Comparison of ENCODE assay signal across 9 cellular contexts in genomic region chr13:80084086-80084676, GRCh38.
A peak's percentile ranks its signal among the peaks of the same experiment; 100 is the strongest.
DNase-seq lines count a peak whose midpoint lies in the region; ATAC-seq, FAIRE-seq and TF ChIP-seq lines count a peak whose summit lies in the region.
"Had no signal": no experiment of that assay in that cellular context is flagged by ENCODE, and none has a peak within 500 bp of the region (broad histone marks: within the 10 kb centered on the region; RNA-seq: fewer than 3 reads in every experiment).

No MANE protein-coding gene starts in this region.

- H3K27me3 Mint-ChIP-seq in astrocyte (ENCODE audit: low read depth, unreplicated experiment) = no peaks in the 10 kb centered on the region
- no peaks in the 10 kb centered on the region for H3K27me3 Mint-ChIP-seq in activated CD4-positive, alpha-beta T cell treated with anti-CD3 and anti-CD28 coated beads, Interleukin-2, amount 10 ng/mL, durations not matched to agents 7 days and 5 days

- H4K20me1 ChIP-seq in astrocyte (ENCODE audit: insufficient read depth, low read length) = no peaks in the 10 kb centered on the region

- FAIRE-seq in astrocyte (lab: Jason Lieb, UNC) = no peak

- H3K79me2 ChIP-seq in ACC112 (ENCODE audit: control insufficient read depth, insufficient read depth, low read length, unreplicated experiment) (no peaks in the 10 kb centered on the region), astrocyte (ENCODE audit: insufficient read depth, low read length) (no peaks in the 10 kb centered on the region)

- no peak for TF ChIP-seq CTCF in astrocyte (IDR thresholded peaks at IDR 0.05; ENCODE audit: insufficient read depth, low read depth, low read length)

- ATAC-seq in GM19023 (IDR thresholded peaks at IDR 0.05; ENCODE audit: unreplicated experiment) (no peak), GM19351 (IDR thresholded peaks at IDR 0.05; ENCODE audit: unreplicated experiment) (no peak)

- H3K4me1 Mint-ChIP-seq in astrocyte (ENCODE audit: low read depth, unreplicated experiment) = peaks cover 37% of the 10 kb centered on the region
- H3K4me1 Mint-ChIP-seq in activated CD4-positive, alpha-beta T cell treated with anti-CD3 and anti-CD28 coated beads, Interleukin-2, amount 10 ng/mL, durations not matched to agents 7 days and 5 days = no peaks in the 10 kb centered on the region

- H3K9ac ChIP-seq in HUES6 (ENCODE audit: low read length) (no peak overlapping the region), astrocyte (ENCODE audit: low read length) (peak overlapping the region; percentile 75)

- peak overlapping the region; percentile 84 for H3K27ac Mint-ChIP-seq in astrocyte (ENCODE audit: unreplicated experiment)
- H3K27ac Mint-ChIP-seq in activated CD4-positive, alpha-beta T cell treated with anti-CD3 and anti-CD28 coated beads, Interleukin-2, amount 10 ng/mL, durations not matched to agents 7 days and 5 days = no peak overlapping the region

- H2AFZ ChIP-seq in ACC112 (ENCODE audit: low read length, unreplicated experiment) = peak overlapping the region; percentile 93
- H2AFZ ChIP-seq in astrocyte (ENCODE audit: low read depth, low read length) = no peak overlapping the region

- H3K36me3 Mint-ChIP-seq in astrocyte (ENCODE audit: low read depth, unreplicated experiment) = no peaks in the 10 kb centered on the region
- no peaks in the 10 kb centered on the region for H3K36me3 Mint-ChIP-seq in activated CD4-positive, alpha-beta T cell treated with anti-CD3 and anti-CD28 coated beads, Interleukin-2, amount 10 ng/mL, durations not matched to agents 7 days and 5 days (ENCODE audit: low read depth)

- CTCF ChIA-PET in activated CD4-positive, alpha-beta T cell treated with anti-CD3 and anti-CD28 coated beads, Interleukin-2, amount 10 ng/mL, durations not matched to agents 7 days and 5 days (lab: Charles Lee) = no interaction called here

- H3K27ac ChIP-seq in ACC112 (ENCODE audit: low read depth, low read length) (peak overlapping the region; percentile 98), HUES6 (ENCODE audit: low read depth, low read length) (peak overlapping the region; percentile 72; the same call in 1 of the 2 replicates), astrocyte (ENCODE audit: low read depth, low read length) (peak overlapping the region; percentile 91)

- DNase-seq in astrocyte (ENCODE audit: low read depth) = peak; percentile 78
- DNase-seq in inferior parietal cortex (ENCODE audit: extremely low spot score) = peak; percentile 17
- no peak for DNase-seq in activated CD4-positive, alpha-beta T cell treated with anti-CD3 and anti-CD28 coated beads, Interleukin-2, amount 10 ng/mL, durations not matched to agents 7 days and 5 days
- no peak for DNase-seq in ureter (ENCODE audit: low spot score)

- H3K36me3 ChIP-seq in ACC112 (ENCODE audit: insufficient read depth, low read length) (no peaks in the 10 kb centered on the region), HUES6 (ENCODE audit: control insufficient read depth, insufficient read depth, low read length) (no peaks in the 10 kb centered on the region), astrocyte (ENCODE audit: insufficient read depth, low read length) (no peaks in the 10 kb centered on the region)

- H3K4me3 Mint-ChIP-seq in astrocyte (ENCODE audit: unreplicated experiment) = no peak overlapping the region
- no peak overlapping the region for H3K4me3 Mint-ChIP-seq in activated CD4-positive, alpha-beta T cell treated with anti-CD3 and anti-CD28 coated beads, Interleukin-2, amount 10 ng/mL, durations not matched to agents 7 days and 5 days

- H3K4me3 ChIP-seq in ACC112 (ENCODE audit: low read depth, low read length) = peak overlapping the region; percentile 74
- H3K4me3 ChIP-seq in HUES6 (ENCODE audit: low read depth, low read length) = no peak overlapping the region
- peak overlapping the region; percentile 42 for H3K4me3 ChIP-seq in astrocyte (ENCODE audit: insufficient read depth, low read depth, low read length)

- H3K9me3 ChIP-seq in HUES6 (ENCODE audit: control insufficient read depth, insufficient read depth, low read depth, low read length) = no peaks in the 10 kb centered on the region
- H3K9me3 ChIP-seq in astrocyte (ENCODE audit: insufficient read depth, low read depth, low read length) = no peaks in the 10 kb centered on the region
- H3K9me3 ChIP-seq: Caco-2 had no signal

- peaks cover 3% of the 10 kb centered on the region for H3K9me3 Mint-ChIP-seq in astrocyte (ENCODE audit: unreplicated experiment)
- H3K9me3 Mint-ChIP-seq in activated CD4-positive, alpha-beta T cell treated with anti-CD3 and anti-CD28 coated beads, Interleukin-2, amount 10 ng/mL, durations not matched to agents 7 days and 5 days = no peaks in the 10 kb centered on the region

- H3K27me3 ChIP-seq in ACC112 (ENCODE audit: insufficient read depth, low read length) (no peaks in the 10 kb centered on the region), HUES6 (ENCODE audit: control insufficient read depth, insufficient read depth, low read length) (no peaks in the 10 kb centered on the region), astrocyte (ENCODE audit: insufficient read depth, low read length) (no peaks in the 10 kb centered on the region)

- H3K4me2 ChIP-seq in astrocyte (ENCODE audit: low read length) = peak overlapping the region; percentile 82

- POLR2A ChIA-PET in activated CD4-positive, alpha-beta T cell treated with anti-CD3 and anti-CD28 coated beads, Interleukin-2, amount 10 ng/mL, durations not matched to agents 7 days and 5 days (lab: Charles Lee) = no interaction called here

- H3K4me1 ChIP-seq in ACC112 (ENCODE audit: control insufficient read depth, insufficient read depth, low read length, unreplicated experiment) (peaks cover 25% of the 10 kb centered on the region), HUES6 (ENCODE audit: control insufficient read depth, insufficient read depth, low read length) (peaks cover 31% of the 10 kb centered on the region), astrocyte (ENCODE audit: insufficient read depth, low read length) (peaks cover 24% of the 10 kb centered on the region)

Comparison
In these comparisons a context has a peak if more than half of its experiments do, and no peak if none do; other contexts are left out.
1. DNase-seq: peak in astrocyte (single experiment) and inferior parietal cortex (single experiment); none in activated CD4-positive, alpha-beta T cell treated with anti-CD3 and anti-CD28 coated beads, Interleukin-2, amount 10 ng/mL, durations not matched to agents 7 days and 5 days (single experiment) and ureter (single experiment).
2. Peak in every context shown above with its lines, with median percentiles within 50 percentile points of each other: H3K27ac ChIP-seq.